23 cellular contexts compared by ENCODE assay signal in genomic region chr5:118557103-118557805, GRCh38.
DNase-seq lines count a peak whose midpoint lies in the region; ATAC-seq and TF ChIP-seq lines count a peak whose summit lies in the region.
"Had no signal": no experiment of that assay in that cellular context is flagged by ENCODE, and none has a peak within 500 bp of the region (broad histone marks: within the 10 kb centered on the region; RNA-seq: fewer than 3 reads in every experiment).

No MANE protein-coding gene starts in this region.

- TF ChIP-seq CTCF in body of pancreas (IDR thresholded peaks at IDR 0.05): no peak
- TF ChIP-seq CTCF in nephron (IDR thresholded peaks at IDR 0.05; ENCODE audit: unreplicated experiment in 3 of 3): no peak

- H3K27ac Mint-ChIP-seq in stimulated activated naive CD8-positive, alpha-beta T cell treated with anti-CD3 and anti-CD28 coated beads, Interleukin-15, amount 100 ng/mL, for 72 hours: no peak overlapping the region
- peak overlapping the region; percentile 61 to 93 (median 86) for H3K27ac Mint-ChIP-seq in nephron
- H3K27ac Mint-ChIP-seq: CD14-positive monocyte; T-helper 1 cell treated with Interleukin-12 subunit alpha and Interleukin-12 subunit beta and Interleukin-4 antibody, amounts not matched to agents 30 μg/mL and 1 μg/mL, for 36 hours had no signal

- no peaks in the 10 kb centered on the region for H3K9me3 ChIP-seq in body of pancreas

- no peaks in the 10 kb centered on the region for H3K4me1 Mint-ChIP-seq in stimulated activated naive CD8-positive, alpha-beta T cell treated with anti-CD3 and anti-CD28 coated beads, Interleukin-15, amount 100 ng/mL, for 72 hours
- peaks cover 16% of the 10 kb centered on the region for H3K4me1 Mint-ChIP-seq in nephron
- H3K4me1 Mint-ChIP-seq: CD14-positive monocyte had no signal

- no peak overlapping the region for H3K4me3 Mint-ChIP-seq in stimulated activated naive CD8-positive, alpha-beta T cell treated with anti-CD3 and anti-CD28 coated beads, Interleukin-15, amount 100 ng/mL, for 72 hours
- H3K4me3 Mint-ChIP-seq in nephron: no peak overlapping the region
- H3K4me3 Mint-ChIP-seq: CD14-positive monocyte; T-helper 1 cell treated with Interleukin-12 subunit alpha and Interleukin-12 subunit beta and Interleukin-4 antibody, amounts not matched to agents 30 μg/mL and 1 μg/mL, for 36 hours had no signal

- no peak overlapping the region for H3K27ac ChIP-seq in body of pancreas
- H3K27ac ChIP-seq: cardiac muscle cell, KMS-11, SK-N-MC had no signal

- H3K36me3 ChIP-seq in body of pancreas (replicated peaks in 1 of 2; ENCODE audit: insufficient read depth in 1 of 2, low read depth in 2 of 2): no peaks in the 10 kb centered on the region
- H3K36me3 ChIP-seq: cardiac muscle cell had no signal

- no peak for DNase-seq in stimulated activated naive CD8-positive, alpha-beta T cell treated with anti-CD3 and anti-CD28 coated beads, Interleukin-15, amount 100 ng/mL, for 72 hours
- DNase-seq in stimulated activated naive CD8-positive, alpha-beta T cell treated with anti-CD3 and anti-CD28 coated beads, Interleukin-15, Interleukin-2, amounts not matched to agents 100 U/mL and 50 U/mL, for 24 hours: no peak
- no peak for DNase-seq in body of pancreas
- no peak for DNase-seq in DMS79 treated with DMSO at 0.1 percent for 48 hours (lab: John Stamatoyannopoulos, UW)
- DNase-seq in NCI-H2227 (lab: John Stamatoyannopoulos, UW; ENCODE audit: unreplicated experiment): no peak
- DNase-seq: activated CD4-positive, alpha-beta T cell treated with anti-CD3 and anti-CD28 coated beads for 4 hours; activated naive CD4-positive, alpha-beta T cell treated with Interleukin-2 at 50 U/mL for 16 hours; activated T-cell treated with anti-CD3 and anti-CD28 coated beads, Interleukin-2, amount 50 U/mL, for 48 hours; cortex of kidney; GF-D8; kidney; NCI-H1417 treated with DMSO at 0.1 percent for 48 hours; NCI-H524 treated with DMSO at 0.1 percent for 48 hours; nucleus accumbens; stimulated activated naive CD4-positive, alpha-beta T cell treated with Interleukin-2 at 50 U/mL for 16 hours had no signal

- TF ChIP-seq POLR2A in body of pancreas (IDR thresholded peaks at IDR 0.05): no peak

- 58 to 65% methylated on average over 7 of the region's 7 CpGs for WGBS in body of pancreas, 2 donors

- no peaks in the 10 kb centered on the region for H3K27me3 Mint-ChIP-seq in stimulated activated naive CD8-positive, alpha-beta T cell treated with anti-CD3 and anti-CD28 coated beads, Interleukin-15, amount 100 ng/mL, for 72 hours
- H3K27me3 Mint-ChIP-seq in nephron (ENCODE audit: low read depth): no peaks in the 10 kb centered on the region

- no peaks in the 10 kb centered on the region for H3K27me3 ChIP-seq in body of pancreas
- H3K27me3 ChIP-seq: cardiac muscle cell had no signal

- H3K4me1 ChIP-seq in body of pancreas: no peaks in the 10 kb centered on the region

- H3K4me3 ChIP-seq in body of pancreas: no peak overlapping the region
- H3K4me3 ChIP-seq: cardiac muscle cell, SK-N-MC had no signal

- intact Hi-C loops in body of pancreas (cut with DNase I): no loop called here

- no peaks in the 10 kb centered on the region for H3K36me3 Mint-ChIP-seq in nephron (ENCODE audit: low read depth)
- H3K36me3 Mint-ChIP-seq: CD14-positive monocyte had no signal

- peak; percentile 35 for ATAC-seq in stimulated activated naive CD8-positive, alpha-beta T cell treated with anti-CD3 and anti-CD28 coated beads, Interleukin-15, amount 100 ng/mL, for 72 hours
- ATAC-seq in stimulated activated naive CD8-positive, alpha-beta T cell treated with anti-CD3 and anti-CD28 coated beads, Interleukin-15, Interleukin-2, amounts not matched to agents 100 U/mL and 50 U/mL, for 24 hours: no peak
- ATAC-seq in body of pancreas (peak; percentile 38), HG03108 (IDR thresholded peaks at IDR 0.05; ENCODE audit: unreplicated experiment) (no peak), GM19455 (IDR thresholded peaks at IDR 0.05; ENCODE audit: unreplicated experiment) (no peak)

- no peaks in the 10 kb centered on the region for H3K9me3 Mint-ChIP-seq in stimulated activated naive CD8-positive, alpha-beta T cell treated with anti-CD3 and anti-CD28 coated beads, Interleukin-15, amount 100 ng/mL, for 72 hours
- no peaks in the 10 kb centered on the region for H3K9me3 Mint-ChIP-seq in nephron
- H3K9me3 Mint-ChIP-seq: T-helper 1 cell treated with Interleukin-12 subunit alpha and Interleukin-12 subunit beta and Interleukin-4 antibody, amounts not matched to agents 30 μg/mL and 1 μg/mL, for 36 hours had no signal

Comparison
In these comparisons a context has a peak if more than half of its experiments do, and no peak if none do; other contexts are left out.
1. ATAC-seq: peak in stimulated activated naive CD8-positive, alpha-beta T cell treated with anti-CD3 and anti-CD28 coated beads, Interleukin-15, amount 100 ng/mL, for 72 hours (single experiment) and body of pancreas (single experiment); none in stimulated activated naive CD8-positive, alpha-beta T cell treated with anti-CD3 and anti-CD28 coated beads, Interleukin-15, Interleukin-2, amounts not matched to agents 100 U/mL and 50 U/mL, for 24 hours (single experiment), HG03108 (single experiment) and GM19455 (single experiment).
2. H3K27ac Mint-ChIP-seq: peak in nephron (3 of 3); none in stimulated activated naive CD8-positive, alpha-beta T cell treated with anti-CD3 and anti-CD28 coated beads, Interleukin-15, amount 100 ng/mL, for 72 hours (0 of 2).